In the genomic region with DNA sequence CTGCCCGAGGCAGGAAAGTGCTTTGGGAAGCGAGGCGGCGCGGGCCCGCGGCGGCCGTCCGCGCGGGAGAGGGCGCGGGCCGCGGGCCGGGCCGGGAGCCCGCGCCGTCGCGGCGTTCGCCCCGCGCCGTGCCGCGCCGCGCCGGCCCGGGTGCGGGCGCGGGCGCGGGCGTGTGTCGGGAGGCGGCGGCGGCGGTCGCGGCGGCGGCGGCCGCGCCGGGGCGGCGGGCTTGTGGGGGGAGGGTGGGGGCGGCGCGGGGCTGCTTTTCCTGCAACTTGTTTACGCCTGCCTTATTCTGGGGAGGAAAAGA, we compare ENCODE assay signal across 8 cellular contexts. TPM values are rescaled to one million over a fixed set of nuclear protein-coding genes. Genes with fewer than 3 reads are reported as not detected.
DNase-seq lines count a peak whose midpoint lies in the region; ATAC-seq and TF ChIP-seq lines count a peak whose summit lies in the region.

No MANE protein-coding gene starts in this region.

- H3K4me3 ChIP-seq in adipocyte (ENCODE audit: low read length) (peak overlapping the region; percentile 89), transverse colon (peak overlapping the region; percentile 62 to 93 (median 83))

- TF ChIP-seq POLR2A in transverse colon (IDR thresholded peaks at IDR 0.05), result no peak

- no peaks in the 10 kb centered on the region for H3K9me3 Mint-ChIP-seq in activated T-cell treated with anti-CD3 and anti-CD28 coated beads, Interleukin-2, amount 50 U/mL, for 4 hours

- TF ChIP-seq CTCF in transverse colon (IDR thresholded peaks at IDR 0.05), result no peak

- H3K36me3 Mint-ChIP-seq in activated T-cell treated with anti-CD3 and anti-CD28 coated beads, Interleukin-2, amount 50 U/mL, for 4 hours (ENCODE audit: insufficient read depth), result peaks cover 13% of the 10 kb centered on the region

- peak overlapping the region; percentile 85 for H3K9ac ChIP-seq in adipocyte (ENCODE audit: low read length)

- H3K4me3 Mint-ChIP-seq in activated T-cell treated with anti-CD3 and anti-CD28 coated beads, Interleukin-2, amount 50 U/mL, for 4 hours, result peak overlapping the region; percentile 90

- H3K4me1 ChIP-seq in adipocyte (ENCODE audit: control insufficient read depth, insufficient read depth, low read length) (peaks cover 5% of the 10 kb centered on the region), transverse colon (peaks cover 0 to 9% (median 3%) of the 10 kb centered on the region in 4 donors)

- H3K27ac ChIP-seq in transverse colon, result peak overlapping the region; percentile 87 to 91 (median 90)

- H3K4me1 Mint-ChIP-seq in activated T-cell treated with anti-CD3 and anti-CD28 coated beads, Interleukin-2, amount 50 U/mL, for 4 hours (ENCODE audit: low read depth), result peaks cover 19% of the 10 kb centered on the region

- intact Hi-C loops in left colon (cut with DNase I, micrococcal nuclease) (loop anchor here in 1 of 2 donors (10.0 kb wide), 1 partner anchor 415 kb away; no protein-coding TSS in a partner anchor), transverse colon (cut with DNase I; ENCODE audit: low total_unique reads) (loop anchor here (10.0 kb wide), 1 partner anchor 415 kb away; no protein-coding TSS in a partner anchor)

- ATAC-seq in activated T-cell treated with anti-CD3 and anti-CD28 coated beads, Interleukin-2, amount 50 U/mL, for 4 hours, result peak; percentile 12 to 23
- peak; percentile 4 for ATAC-seq in left colon
- no peak for ATAC-seq in GM18873 (IDR thresholded peaks at IDR 0.05; ENCODE audit: low FRiP score, unreplicated experiment)

- DNase-seq in activated T-cell treated with anti-CD3 and anti-CD28 coated beads, Interleukin-2, amount 50 U/mL, for 4 hours, result no peak
- DNase-seq in activated T-cell treated with anti-CD3 and anti-CD28 coated beads for 4 hours, result no peak
- DNase-seq in adipocyte (ENCODE audit: low read depth), result no peak
- no peak for DNase-seq in left colon
- DNase-seq in transverse colon, result no peak
- no peak for DNase-seq in ureter (ENCODE audit: low spot score)
- no peak for DNase-seq in T1000 (lab: John Stamatoyannopoulos, UW)

- no peaks in the 10 kb centered on the region for H3K27me3 ChIP-seq in adipocyte (replicated peaks; ENCODE audit: control insufficient read depth, insufficient read depth, low read length)
- no peaks in the 10 kb centered on the region for H3K27me3 ChIP-seq in transverse colon

- H3K9me3 ChIP-seq in adipocyte (ENCODE audit: control insufficient read depth, low read length) (no peaks in the 10 kb centered on the region), transverse colon (no peaks in the 10 kb centered on the region)

- TF ChIP-seq EP300 in transverse colon (IDR thresholded peaks at IDR 0.05; ENCODE audit: low read depth), result no peak

- in situ Hi-C loops in transverse colon (cut with MboI; ENCODE audit: low pct_ligation_motif_present in 1 of 4, low pct_unique_long_range_greater_than_20kb in 1 of 4, low sequenced_read_pairs in 3 of 4), result loop anchor here in 3 of 4 donors (10.0 to 25.0 kb wide), 3 partner anchors 407 to 432 kb away; no protein-coding TSS in a partner anchor

- 0% methylated on average over 1 of the region's 59 CpGs; no CpG with 5 or more reads in 1 of the 2 donors for WGBS in transverse colon (ENCODE audit: low coverage in 1 of 2), 2 donors

- no peaks in the 10 kb centered on the region for H3K36me3 ChIP-seq in adipocyte (ENCODE audit: control insufficient read depth, insufficient read depth, low read length, severe bottlenecking)
- H3K36me3 ChIP-seq in transverse colon, result no peaks in the 10 kb centered on the region

- no peaks in the 10 kb centered on the region for H3K27me3 Mint-ChIP-seq in activated T-cell treated with anti-CD3 and anti-CD28 coated beads, Interleukin-2, amount 50 U/mL, for 4 hours (ENCODE audit: low read depth)

RNA-seq across cellular contexts. Expression of a gene that starts 1.4 kb away (rescaled TPM):
- total RNA-seq in activated T-cell treated with anti-CD3 and anti-CD28 coated beads, Interleukin-2, amount 50 U/mL, for 4 hours, result 10 to 100 TPM; 10.0 to 13.5 (median 11.8) TPM
- total RNA-seq in left colon (10 to 100 TPM in 1 of 2 donors, 1 to 10 TPM in 1; 8.4 to 14.9 TPM), transverse colon (10 to 100 TPM in 3 of 4 donors, 1 to 10 TPM in 1; 8.1 to 57.6 (median 21.9) TPM), ureter (15.1 TPM)
